23 cellular contexts compared by ENCODE assay signal in genomic region chr3:77466562-77466961, GRCh38.
"Had no signal": no experiment of that assay in that cellular context is flagged by ENCODE, and none has a peak within 500 bp of the region (broad histone marks: within the 10 kb centered on the region; RNA-seq: fewer than 3 reads in every experiment).

No MANE protein-coding gene starts in this region.

- H3K4me1 Mint-ChIP-seq: immature natural killer cell; mesothelial cell of epicardium; naive B cell; stimulated activated effector memory CD8-positive, alpha-beta T cell treated with anti-CD3 and anti-CD28 coated beads, Interleukin-12 subunit alpha, Interleukin-12 subunit beta, amount 100 ng/mL, for 72 hours had no signal

- H3K4me3 ChIP-seq: esophagus squamous epithelium, mucosa of descending colon, prostate gland, sigmoid colon, stomach, thyroid gland had no signal

- DNase-seq: cortex of kidney; effector memory CD8-positive, alpha-beta T cell; erythroblast; esophagus squamous epithelium; foreskin melanocyte; hypothalamus; immature natural killer cell; mesenchymal stem cell; mucosa of descending colon; naive B cell; nucleus accumbens; right cardiac atrium; sigmoid colon; stimulated activated CD4-positive, alpha-beta T cell treated with anti-CD3 and anti-CD28 coated beads, Interleukin-2, amount 100 ng/mL, for 24 hours; stimulated activated CD4-positive, alpha-beta T cell treated with anti-CD3 and anti-CD28 coated beads, Interleukin-4, amount 100 ng/mL, for 24 hours; stimulated activated naive CD4-positive, alpha-beta T cell treated with Interleukin-2 at 50 U/mL for 16 hours; stomach; thyroid gland; trophoblast cell had no signal

- H3K36me3 ChIP-seq: esophagus squamous epithelium, prostate gland, sigmoid colon, stomach, thyroid gland had no signal

- ATAC-seq: effector memory CD8-positive, alpha-beta T cell; mucosa of descending colon; natural killer cell treated with Interleukin-12 subunit alpha and Interleukin-12 subunit beta and Interleukin-15 and Interleukin-18, amount 100 ng/mL, for 72 hours; right cardiac atrium; stimulated activated effector memory CD8-positive, alpha-beta T cell treated with anti-CD3 and anti-CD28 coated beads, Interleukin-12 subunit alpha, Interleukin-12 subunit beta, amount 100 ng/mL, for 72 hours had no signal

- H3K27ac Mint-ChIP-seq: effector memory CD8-positive, alpha-beta T cell; immature natural killer cell; mesothelial cell of epicardium; naive B cell; natural killer cell treated with Interleukin-12 subunit alpha and Interleukin-12 subunit beta and Interleukin-15 and Interleukin-18, amount 100 ng/mL, for 72 hours; stimulated activated effector memory CD8-positive, alpha-beta T cell treated with anti-CD3 and anti-CD28 coated beads, Interleukin-12 subunit alpha, Interleukin-12 subunit beta, amount 100 ng/mL, for 72 hours had no signal

- H3K36me3 Mint-ChIP-seq: mesothelial cell of epicardium; naive B cell; stimulated activated effector memory CD8-positive, alpha-beta T cell treated with anti-CD3 and anti-CD28 coated beads, Interleukin-12 subunit alpha, Interleukin-12 subunit beta, amount 100 ng/mL, for 72 hours had no signal

- H3K27ac ChIP-seq: esophagus squamous epithelium, prostate gland, sigmoid colon, stomach, thyroid gland had no signal

- H3K27me3 Mint-ChIP-seq: effector memory CD8-positive, alpha-beta T cell; naive B cell; natural killer cell treated with Interleukin-12 subunit alpha and Interleukin-12 subunit beta and Interleukin-15 and Interleukin-18, amount 100 ng/mL, for 72 hours had no signal

- H3K4me1 ChIP-seq: prostate gland, thyroid gland had no signal

- H3K9me3 ChIP-seq: esophagus squamous epithelium, mucosa of descending colon, prostate gland, sigmoid colon, stomach, thyroid gland had no signal

- H3K27me3 ChIP-seq: esophagus squamous epithelium, sigmoid colon, stomach, thyroid gland had no signal

- H3K4me3 Mint-ChIP-seq: effector memory CD8-positive, alpha-beta T cell; immature natural killer cell; mesothelial cell of epicardium; naive B cell; natural killer cell treated with Interleukin-12 subunit alpha and Interleukin-12 subunit beta and Interleukin-15 and Interleukin-18, amount 100 ng/mL, for 72 hours; stimulated activated effector memory CD8-positive, alpha-beta T cell treated with anti-CD3 and anti-CD28 coated beads, Interleukin-12 subunit alpha, Interleukin-12 subunit beta, amount 100 ng/mL, for 72 hours had no signal
